Comparison of ENCODE assay signal across 17 cellular contexts in the genomic region with DNA sequence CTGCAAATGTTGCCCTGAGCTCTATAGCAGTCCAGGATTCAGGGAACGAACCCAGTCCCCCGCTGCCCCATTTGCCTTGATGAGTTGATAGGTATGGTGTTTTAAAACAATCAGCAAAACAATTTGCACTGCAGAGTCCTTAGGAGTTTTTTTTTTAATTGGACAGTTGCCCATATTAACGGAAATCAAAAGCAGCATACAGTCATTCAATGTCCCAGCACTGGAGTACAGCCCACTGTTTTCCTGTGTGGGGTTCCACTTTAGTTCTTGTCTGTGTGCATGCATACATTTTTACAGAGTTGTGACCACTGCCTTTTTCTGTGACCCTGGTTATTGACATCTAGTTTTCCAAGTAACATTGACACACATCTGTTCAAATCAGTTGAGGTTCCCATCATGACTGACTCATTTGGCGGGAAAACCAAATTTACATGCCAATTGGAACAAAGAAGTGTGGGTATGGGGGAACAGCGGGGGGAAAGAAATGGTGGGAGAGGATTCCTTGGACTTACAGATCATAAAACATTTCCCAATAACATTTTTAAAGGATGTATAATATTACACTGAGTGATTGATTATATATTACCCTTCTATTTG.
DNase-seq lines count a peak whose midpoint lies in the region; ATAC-seq and TF ChIP-seq lines count a peak whose summit lies in the region.
"Had no signal": no experiment of that assay in that cellular context is flagged by ENCODE, and none has a peak within 500 bp of the region (broad histone marks: within the 10 kb centered on the region; RNA-seq: fewer than 3 reads in every experiment).

No MANE protein-coding gene starts in this region.

- H3K4me1 ChIP-seq in iPS-20b (ENCODE audit: insufficient read depth, low read length) (peaks cover 20% of the 10 kb centered on the region; the same call in 1 of the 2 replicates), MM.1S (ENCODE audit: low read length) (0 out of 2 replicates have a peak, but pooled peaks cover 3% of the 10 kb centered on the region)
- H3K4me1 ChIP-seq: colonic mucosa, left lung had no signal

- no peaks in the 10 kb centered on the region for H3F3A ChIP-seq in MM.1S (ENCODE audit: insufficient read depth, low read length)

- DNase-seq in AG04450 (ENCODE audit: low read depth, low spot score) (no peak), HEK293T (ENCODE audit: extremely low spot score) (no peak), OCI-M1 (lab: John Stamatoyannopoulos, UW) (no peak), MM.1S (no peak), NCI-H446 treated with DMSO at 0.1 percent for 48 hours (lab: John Stamatoyannopoulos, UW) (no peak)
- DNase-seq: activated CD4-positive, alpha-beta T cell treated with anti-CD3 and anti-CD28 coated beads for 4 hours; activated naive CD4-positive, alpha-beta T cell treated with anti-CD3 and anti-CD28 coated beads for 36 hours; activated T-cell treated with anti-CD3 and anti-CD28 coated beads, Interleukin-2, amount 50 U/mL, for 48 hours; amniotic stem cell; colonic mucosa; left lung; naive thymus-derived CD8-positive, alpha-beta T cell had no signal

- no peak overlapping the region for H2AFZ ChIP-seq in MM.1S (ENCODE audit: low read length)

- H3K9me3 ChIP-seq in AG04450 (ENCODE audit: control insufficient read depth, insufficient read depth, low read length) = peaks cover 9% of the 10 kb centered on the region; the same call in 1 of the 2 replicates
- no peaks in the 10 kb centered on the region for H3K9me3 ChIP-seq in iPS-20b (ENCODE audit: insufficient read depth, low read depth, low read length)
- no peaks in the 10 kb centered on the region for H3K9me3 ChIP-seq in MM.1S (replicated peaks; ENCODE audit: insufficient read depth, low read length)
- H3K9me3 ChIP-seq: colonic mucosa, left lung had no signal

- no peaks in the 10 kb centered on the region for H4K20me1 ChIP-seq in MM.1S (ENCODE audit: insufficient read depth, low read length)

- H3K79me2 ChIP-seq in MM.1S (ENCODE audit: low read length) = no peaks in the 10 kb centered on the region

- CTCF ChIA-PET in AG04450 (lab: Charles Lee) (interaction anchor here (0.5 to 2.1 kb wide), 4 partner anchors 22 to 239 kb away, joined by 3 to 7 read pairs (median 4); no protein-coding TSS in a partner anchor), HEK293T (lab: Yijun Ruan, JAX) (interaction anchor here (0.7 to 1.2 kb wide), 2 partner anchors 9 to 60 kb away, joined by 4 to 5 read pairs; no protein-coding TSS in a partner anchor)

- H3K4me3 ChIP-seq in AG04450 (ENCODE audit: low read depth, low read length) = no peak overlapping the region
- H3K4me3 ChIP-seq in iPS-20b (ENCODE audit: low read length) = peak overlapping the region; percentile 59; the same call in 1 of the 2 replicates
- no peak overlapping the region for H3K4me3 ChIP-seq in MM.1S (ENCODE audit: low read length)
- H3K4me3 ChIP-seq: colonic mucosa, left lung had no signal

- no peak overlapping the region for H3K4me2 ChIP-seq in MM.1S (ENCODE audit: low read depth, low read length)

- H3K9ac ChIP-seq in iPS-20b (ENCODE audit: low read depth, low read length) (peak overlapping the region; percentile 61; the same call in 1 of the 2 replicates), MM.1S (ENCODE audit: low read length) (no peak overlapping the region)

- POLR2A ChIA-PET in AG04450 (lab: Yijun Ruan, JAX) = interaction anchor here (1.4 to 2.7 kb wide), 3 partner anchors 23 to 88 kb away, joined by 5 to 11 read pairs (median 7); no protein-coding TSS in a partner anchor
- POLR2A ChIA-PET in HEK293T (lab: Yijun Ruan, JAX) = interaction anchor here (0.8 to 1.2 kb wide), 5 partner anchors 10 to 85 kb away, joined by 3 to 4 read pairs (median 3); no protein-coding TSS in a partner anchor

- no peaks in the 10 kb centered on the region for H3K9me2 ChIP-seq in MM.1S (replicated peaks; ENCODE audit: insufficient read depth, low read length)

- TF ChIP-seq CTCF in AG04450 (IDR thresholded peaks at IDR 0.05; ENCODE audit: low read depth, low read length) (no peak), MM.1S (IDR thresholded peaks at IDR 0.05; ENCODE audit: low read length) (no peak)

- H3K27me3 ChIP-seq in AG04450 (ENCODE audit: control insufficient read depth, insufficient read depth, low read length) (no peaks in the 10 kb centered on the region), iPS-20b (ENCODE audit: insufficient read depth, low read length) (peaks cover 52% of the 10 kb centered on the region; the same call in 1 of the 2 replicates), MM.1S (replicated peaks; ENCODE audit: insufficient read depth, low read length) (no peaks in the 10 kb centered on the region)

- H3K27ac ChIP-seq in AG04450 (ENCODE audit: low read depth, low read length) = peak overlapping the region; percentile 11
- H3K27ac ChIP-seq in iPS-20b (ENCODE audit: low read length) = no peak overlapping the region
- no peak overlapping the region for H3K27ac ChIP-seq in MM.1S (ENCODE audit: low read length)
- H3K27ac ChIP-seq: colonic mucosa, left lung had no signal

- ATAC-seq in SK-N-SH treated with all-trans-retinoic acid at 6 μM for 48 hours (peak; percentile 13), GM21528 (IDR thresholded peaks at IDR 0.05; ENCODE audit: low FRiP score, unreplicated experiment) (no peak)
- ATAC-seq: HCT116; HepG2; left lung; naive thymus-derived CD8-positive, alpha-beta T cell had no signal

- H3K36me3 ChIP-seq in iPS-20b (ENCODE audit: insufficient read depth, low read depth, low read length) (no peaks in the 10 kb centered on the region), MM.1S (replicated peaks; ENCODE audit: insufficient read depth, low read length) (no peaks in the 10 kb centered on the region)
- H3K36me3 ChIP-seq: colonic mucosa, left lung had no signal

TF ChIP-seq in HEK293T, 16 proteins besides CTCF, POLR2A, EP300 and RAD21:
- no peak for TF ChIP-seq CTBP1 (IDR thresholded peaks at IDR 0.05; ENCODE audit: borderline replicate concordance)
- TF ChIP-seq L3MBTL2 (conservative IDR thresholded peaks at IDR 0.05) = peak; percentile 22; the same call in 1 of the 2 replicates
- no peak for TF ChIP-seq SP1 (IDR thresholded peaks at IDR 0.05)

TF ChIP-seq in SK-N-SH treated with all-trans-retinoic acid at 6 μM for 48 hours, 23 proteins besides CTCF, POLR2A, EP300 and RAD21:
- no peak for TF ChIP-seq ESRRG (CRISPR knock-in tag; IDR thresholded peaks at IDR 0.05)
- TF ChIP-seq CSDC2 (CRISPR knock-in tag; IDR thresholded peaks at IDR 0.05) = no peak
- no peak for TF ChIP-seq ARNTL (CRISPR knock-in tag; IDR thresholded peaks at IDR 0.05; ENCODE audit: borderline replicate concordance, low read depth)
- no peak for TF ChIP-seq ISL1 (CRISPR knock-in tag; IDR thresholded peaks at IDR 0.05)
- TF ChIP-seq TOX (CRISPR knock-in tag; IDR thresholded peaks at IDR 0.05; ENCODE audit: borderline replicate concordance) = no peak
- no peak for TF ChIP-seq PPARA (CRISPR knock-in tag; IDR thresholded peaks at IDR 0.05; ENCODE audit: borderline replicate concordance)
